In the genomic region with DNA sequence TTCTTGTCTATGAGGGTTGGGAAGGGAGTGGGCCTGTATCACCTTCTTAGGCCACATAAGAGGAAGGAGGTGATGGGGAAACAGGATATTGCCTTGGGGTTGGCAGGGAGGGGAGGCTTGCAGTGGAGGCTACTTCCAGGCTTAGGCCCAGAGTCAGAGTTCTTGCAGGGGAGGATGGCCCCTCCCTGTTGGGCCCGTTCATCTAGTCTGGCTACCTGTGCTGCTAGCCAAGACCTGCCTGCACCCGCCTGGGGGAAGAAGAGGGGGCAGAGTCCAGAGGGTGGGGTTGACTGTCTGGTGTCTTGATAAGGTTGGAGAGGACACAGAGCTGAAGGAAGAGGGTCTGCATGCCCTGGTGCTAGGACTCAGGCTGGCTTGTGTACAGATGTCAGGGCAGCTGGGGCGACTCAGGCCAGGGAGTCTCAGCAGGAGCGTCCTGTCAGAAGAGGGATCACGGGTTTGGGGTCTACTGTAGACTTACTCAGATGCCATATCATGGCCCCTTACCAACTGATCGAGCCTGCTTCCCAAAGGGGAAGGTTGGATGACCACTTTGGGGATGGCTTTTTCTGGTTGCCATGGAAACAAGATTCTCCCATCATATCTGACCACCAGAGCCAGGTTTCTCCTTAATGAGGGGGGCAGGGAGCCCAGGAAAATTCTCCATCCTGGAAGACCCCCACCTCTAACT, we compare ENCODE assay signal across 8 cellular contexts. TPM values are rescaled to one million over a fixed set of nuclear protein-coding genes. Genes with fewer than 3 reads are reported as not detected.
DNase-seq lines count a peak whose midpoint lies in the region; ATAC-seq and TF ChIP-seq lines count a peak whose summit lies in the region.

No MANE protein-coding gene starts in this region.

- WGBS in trophoblast cell (ENCODE audit: extremely low coverage, insufficient coverage, insufficient read length): no CpG with 5 or more reads among the region's 6 CpGs

- peaks cover 47% of the 10 kb centered on the region for H3K79me1 ChIP-seq in trophoblast cell (ENCODE audit: low read length)

- H3F3A ChIP-seq in DOHH2 (ENCODE audit: control insufficient read depth, insufficient read depth): peaks cover 48% of the 10 kb centered on the region

- intact Hi-C loops in Panc1 (cut with micrococcal nuclease; ENCODE audit: unreplicated experiment): no loop called here

- peak overlapping the region; percentile 68 for H3K18ac ChIP-seq in trophoblast cell (ENCODE audit: low read length)

- H3K23ac ChIP-seq in trophoblast cell (ENCODE audit: low read length): no peak overlapping the region

- H3K4me1 ChIP-seq in DOHH2 (ENCODE audit: control insufficient read depth, low read length) (peaks cover 42% of the 10 kb centered on the region), Panc1 (ENCODE audit: control insufficient read depth, insufficient read depth, low read length) (peaks cover 39% of the 10 kb centered on the region), trophoblast cell (ENCODE audit: control insufficient read depth in 1 of 2, insufficient read depth in 2 of 2, low read length in 2 of 2) (peaks cover 29 to 32% of the 10 kb centered on the region in 2 experiments)

- in situ Hi-C loops in Panc1 (cut with HindIII; ENCODE audit: low pct_unique_long_range_greater_than_20kb, low sequenced_read_pairs): no loop called here

- H3K9ac ChIP-seq in trophoblast cell (ENCODE audit: low read length): no peak overlapping the region

- no peak overlapping the region for H2BK120ac ChIP-seq in trophoblast cell (ENCODE audit: insufficient read depth, low read length, poor library complexity)

- no TSS peak for BruUV-seq in Panc1 (replicated peaks; lab: Mats Ljungman, UMichigan)

- H4K8ac ChIP-seq in trophoblast cell (ENCODE audit: low read depth, low read length): peak overlapping the region; percentile 8

- H3K4me2 ChIP-seq in DOHH2 (ENCODE audit: low read length) (peak overlapping the region; percentile 93), trophoblast cell (ENCODE audit: low read length) (peak overlapping the region; percentile 49)

- DNase-seq in Panc1 (ENCODE audit: low read depth, low spot score) (no peak), epithelial cell of prostate (ENCODE audit: low read depth, low spot score) (no peak), trophoblast cell (peak; percentile 47 to 53), GM10266 (ENCODE audit: extremely low spot score) (no peak), NCI-H526 treated with DMSO at 0.1 percent for 48 hours (lab: John Stamatoyannopoulos, UW) (no peak)

- no peak for ATAC-seq in Panc1
- ATAC-seq in HG02610 (IDR thresholded peaks at IDR 0.05; ENCODE audit: unreplicated experiment): no peak
- no peak for ATAC-seq in GM21619 (IDR thresholded peaks at IDR 0.05; ENCODE audit: unreplicated experiment)

- peak overlapping the region; percentile 28 for H3K4ac ChIP-seq in trophoblast cell (ENCODE audit: low read depth, low read length)

- H3K36me3 ChIP-seq in DOHH2 (ENCODE audit: control insufficient read depth, low read length) (peaks cover 42% of the 10 kb centered on the region), Panc1 (ENCODE audit: control insufficient read depth, insufficient read depth, low read length) (no peaks in the 10 kb centered on the region; the same call in 1 of the 2 replicates), trophoblast cell (ENCODE audit: control insufficient read depth in 1 of 2, insufficient read depth in 2 of 2, low read length in 2 of 2) (peaks cover 3 to 9% of the 10 kb centered on the region in 2 experiments)

- H3K9me3 ChIP-seq in DOHH2 (ENCODE audit: control insufficient read depth, insufficient read depth, low read length) (no peaks in the 10 kb centered on the region), Panc1 (ENCODE audit: control insufficient read depth, insufficient read depth, low read depth, low read length) (no peaks in the 10 kb centered on the region), trophoblast cell (ENCODE audit: insufficient read depth, low read depth, low read length) (peaks cover 2% of the 10 kb centered on the region)

- H3K27ac ChIP-seq in DOHH2 (ENCODE audit: low read depth, low read length) (peak overlapping the region; percentile 96), Panc1 (ENCODE audit: low read length) (peak overlapping the region; percentile 85), epithelial cell of prostate (peak overlapping the region; percentile 100), trophoblast cell (ENCODE audit: low read depth, low read length) (peak overlapping the region; percentile 99)

- H4K91ac ChIP-seq in trophoblast cell (ENCODE audit: low read depth, low read length): peak overlapping the region; percentile 80

- H4K12ac ChIP-seq in trophoblast cell (ENCODE audit: low read depth, low read length): peak overlapping the region; percentile 5

- TF ChIP-seq CTCF in DOHH2 (IDR thresholded peaks at IDR 0.05; ENCODE audit: low read depth, low read length, poor library complexity, severe bottlenecking): no peak
- TF ChIP-seq CTCF in Panc1 (IDR thresholded peaks at IDR 0.05): no peak
- no peak for TF ChIP-seq CTCF in GM10266 (IDR thresholded peaks at IDR 0.05; ENCODE audit: control insufficient read depth, insufficient read depth, low read depth, missing control alignments)

- H2AFZ ChIP-seq in trophoblast cell (ENCODE audit: insufficient read depth, low read length, poor library complexity): no peak overlapping the region

- CTCF ChIA-PET in Panc1 (lab: Charles Lee): no interaction called here

- H3K79me2 ChIP-seq in DOHH2 (ENCODE audit: control insufficient read depth, low read length) (peaks cover 61% of the 10 kb centered on the region), trophoblast cell (ENCODE audit: control insufficient read depth, insufficient read depth, low read length, poor library complexity) (peaks cover 30% of the 10 kb centered on the region)

- H3K4me3 ChIP-seq in DOHH2 (ENCODE audit: low read length) (peak overlapping the region; percentile 87), Panc1 (ENCODE audit: low read depth in 2 of 2, low read length in 2 of 2) (no peak overlapping the region), trophoblast cell (ENCODE audit: low read depth, low read length) (no peak overlapping the region)

- peak overlapping the region; percentile 46 for H3K14ac ChIP-seq in trophoblast cell (ENCODE audit: low read length)

- no peak overlapping the region for H2BK12ac ChIP-seq in trophoblast cell (ENCODE audit: low read length)

- H3K9me2 ChIP-seq in DOHH2 (replicated peaks; ENCODE audit: control insufficient read depth, low read length): no peaks in the 10 kb centered on the region

- no peaks in the 10 kb centered on the region for H4K20me1 ChIP-seq in DOHH2 (ENCODE audit: control insufficient read depth, insufficient read depth, low read depth, low read length)

- peak overlapping the region; percentile 54 for H2BK5ac ChIP-seq in trophoblast cell (ENCODE audit: low read depth, low read length, poor library complexity)

- POLR2A ChIA-PET in Panc1 (lab: Charles Lee): no interaction called here

- H3K27me3 ChIP-seq in DOHH2 (ENCODE audit: control insufficient read depth, low read length) (no peaks in the 10 kb centered on the region), Panc1 (ENCODE audit: control insufficient read depth, insufficient read depth, low read length) (no peaks in the 10 kb centered on the region), trophoblast cell (ENCODE audit: insufficient read depth, low read length) (no peaks in the 10 kb centered on the region)

- H2AK5ac ChIP-seq in trophoblast cell (ENCODE audit: low read length): peak overlapping the region; percentile 3

RNA-seq across cellular contexts. Expression of gene KDM6B, which starts 5.3 kb away (rescaled TPM):
- 19.9 TPM for total RNA-seq in Panc1 (2021; ENCODE audit: unreplicated experiment)
- polyA plus RNA-seq in Panc1 (2012; ENCODE audit: insufficient read length): 16.0 TPM
- polyA plus RNA-seq in trophoblast cell (2013): 34.8 and 36.0 TPM in 2 replicates

RNA-seq across cellular contexts. Expression of gene TMEM88, which starts 15.5 kb away (rescaled TPM):
- 1.6 TPM for total RNA-seq in Panc1 (2021; ENCODE audit: unreplicated experiment)
- polyA plus RNA-seq in Panc1 (2012; ENCODE audit: insufficient read length): 1.1 TPM
- 23.8 and 25.6 TPM in 2 replicates for polyA plus RNA-seq in trophoblast cell (2013)

RNA-seq across cellular contexts. Expression of gene NAA38, which starts 18.0 kb away (rescaled TPM):
- 75.2 TPM for total RNA-seq in Panc1 (2021; ENCODE audit: unreplicated experiment)
- polyA plus RNA-seq in Panc1 (2012; ENCODE audit: insufficient read length): 176 TPM
- polyA plus RNA-seq in trophoblast cell (2013): 73.2 and 77.1 TPM in 2 replicates

RNA-seq across cellular contexts. Expression of gene CYB5D1, which starts 18.5 kb away (rescaled TPM):
- total RNA-seq in Panc1 (2021; ENCODE audit: unreplicated experiment): 8.6 TPM
- polyA plus RNA-seq in Panc1 (2012; ENCODE audit: insufficient read length): 9.2 TPM
- polyA plus RNA-seq in trophoblast cell (2013): 5.2 and 5.7 TPM in 2 replicates

RNA-seq across cellular contexts. Expression of gene CHD3, which starts 49.2 kb away (rescaled TPM):
- 84.6 TPM for total RNA-seq in Panc1 (2021; ENCODE audit: unreplicated experiment)
- 113 TPM for polyA plus RNA-seq in Panc1 (2012; ENCODE audit: insufficient read length)
- polyA plus RNA-seq in trophoblast cell (2013): 38.1 and 38.8 TPM in 2 replicates

Comparison
In these comparisons a context has a peak if more than half of its experiments do, and no peak if none do; other contexts are left out.
1. DNase-seq: peak in trophoblast cell (2 of 2); none in Panc1 (single experiment), epithelial cell of prostate (single experiment), GM10266 (single experiment) and NCI-H526 treated with DMSO at 0.1 percent for 48 hours (single experiment).
2. Peak in every context shown above with its lines, with median percentiles within 50 percentile points of each other: H3K27ac ChIP-seq.